ENCODE assay signal across 14 cellular contexts in genomic region chr17:59757043-59757824, GRCh38. TPM values are rescaled to one million over a fixed set of nuclear protein-coding genes. Genes with fewer than 3 reads are reported as not detected.
DNase-seq lines count a peak whose midpoint lies in the region; ATAC-seq and TF ChIP-seq lines count a peak whose summit lies in the region.
"Had no signal": no experiment of that assay in that cellular context is flagged by ENCODE, and none has a peak within 500 bp of the region (broad histone marks: within the 10 kb centered on the region; RNA-seq: fewer than 3 reads in every experiment).

No MANE protein-coding gene starts in this region.

- H3K9me3 ChIP-seq in GM23248 (ENCODE audit: low read depth) (no peaks in the 10 kb centered on the region), endodermal cell (ENCODE audit: control insufficient read depth, low read length) (peaks cover 14% of the 10 kb centered on the region), skeletal muscle satellite cell (replicated peaks; ENCODE audit: low read length) (no peaks in the 10 kb centered on the region), prostate gland (no peaks in the 10 kb centered on the region)

- H3K27me3 ChIP-seq in GM23248 (replicated peaks; ENCODE audit: insufficient read depth) (no peaks in the 10 kb centered on the region), endodermal cell (ENCODE audit: control insufficient read depth, insufficient read depth, low read length, poor library complexity, severe bottlenecking) (no peaks in the 10 kb centered on the region), skeletal muscle satellite cell (ENCODE audit: control insufficient read depth, insufficient read depth, low read length) (no peaks in the 10 kb centered on the region), prostate gland (replicated peaks; ENCODE audit: insufficient read depth) (no peaks in the 10 kb centered on the region)

- DNase-seq in GM23248 (peak; percentile 7), endodermal cell (no peak), NCI-H2081 treated with DMSO at 0.1 percent for 48 hours (lab: John Stamatoyannopoulos, UW) (no peak), prostate gland (ENCODE audit: low spot score) (no peak), hepatic stellate cell (ENCODE audit: low spot score) (no peak)
- DNase-seq: activated CD8-positive, alpha-beta memory T cell treated with anti-CD3 and anti-CD28 coated beads for 24 hours; GOT3; naive B cell; NCI-H1417; NCI-H69 had no signal

- H3K4me1 ChIP-seq in GM23248 (ENCODE audit: insufficient read depth) (peaks cover 64% of the 10 kb centered on the region), endodermal cell (ENCODE audit: control insufficient read depth, insufficient read depth, low read length) (no peaks in the 10 kb centered on the region), skeletal muscle satellite cell (ENCODE audit: control insufficient read depth, insufficient read depth, low read length) (peaks cover 48% of the 10 kb centered on the region), prostate gland (replicated peaks) (no peaks in the 10 kb centered on the region)

- H3K9me3 Mint-ChIP-seq in endodermal cell, result peaks cover 5% of the 10 kb centered on the region

- intact Hi-C loops in prostate gland (cut with DNase I), result no loop called here

- peak overlapping the region; percentile 70 for H3K4me2 ChIP-seq in GM23248 (ENCODE audit: unreplicated experiment)
- no peak overlapping the region for H3K4me2 ChIP-seq in skeletal muscle satellite cell (ENCODE audit: low read length)

- H3K27me3 Mint-ChIP-seq in endodermal cell (ENCODE audit: insufficient read depth), result no peaks in the 10 kb centered on the region
- H3K27me3 Mint-ChIP-seq: naive B cell had no signal

- peaks cover 23% of the 10 kb centered on the region for H3K36me3 Mint-ChIP-seq in endodermal cell (ENCODE audit: low read depth)

- no peak for TF ChIP-seq POLR2A in prostate gland (IDR thresholded peaks at IDR 0.05)

- no peaks in the 10 kb centered on the region for H3K36me3 ChIP-seq in GM23248 (ENCODE audit: low read depth)
- H3K36me3 ChIP-seq in endodermal cell (ENCODE audit: control insufficient read depth, insufficient read depth, low read length), result peaks cover 16% of the 10 kb centered on the region
- H3K36me3 ChIP-seq in skeletal muscle satellite cell (ENCODE audit: insufficient read depth, low read length), result no peaks in the 10 kb centered on the region
- H3K36me3 ChIP-seq in prostate gland, result no peaks in the 10 kb centered on the region

- no peak for ATAC-seq in SK-N-SH treated with all-trans-retinoic acid at 6 μM for 48 hours
- no peak for ATAC-seq in GM18511 (IDR thresholded peaks at IDR 0.05; ENCODE audit: unreplicated experiment)
- ATAC-seq: esophagus mucosa had no signal

- no peaks in the 10 kb centered on the region for H4K20me1 ChIP-seq in GM23248 (ENCODE audit: insufficient read depth)

- peaks cover 66% of the 10 kb centered on the region for H3F3A ChIP-seq in GM23248 (ENCODE audit: insufficient read depth)

- H2AFZ ChIP-seq in GM23248, result no peak overlapping the region

- H3K9ac ChIP-seq in GM23248 (peak overlapping the region; percentile 85), endodermal cell (ENCODE audit: extremely low read depth, low read length, poor library complexity, severe bottlenecking) (no peak overlapping the region), skeletal muscle satellite cell (ENCODE audit: low read depth, low read length) (peak overlapping the region; percentile 70)

- 67 to 70% methylated on average over 1 of the region's 1 CpG for WGBS in GM23248 (ENCODE audit: low coverage in 1 of 2, low lambda C conversion rate in 2 of 2, missing lambda C conversion rate in 2 of 2), 2 experiments
- 88 to 100% methylated on average over 1 of the region's 1 CpG for WGBS in endodermal cell (ENCODE audit: insufficient coverage in 1 of 2, insufficient read length in 1 of 2), 2 experiments
- WGBS in prostate gland, result 66% methylated on average over 1 of the region's 1 CpG

- TF ChIP-seq CTCF in endodermal cell (conservative IDR thresholded peaks at IDR 0.05) (no peak), prostate gland (IDR thresholded peaks at IDR 0.05) (no peak)

- H3K27ac ChIP-seq in GM23248 (peak overlapping the region; percentile 89), endodermal cell (ENCODE audit: low read depth, low read length) (peak overlapping the region; percentile 80), prostate gland (peak overlapping the region in 1 of 2 donors; percentile 73)

- peaks cover 68% of the 10 kb centered on the region for H3K79me2 ChIP-seq in GM23248 (ENCODE audit: insufficient read depth)

- H3K4me1 Mint-ChIP-seq in endodermal cell, result peaks cover 10% of the 10 kb centered on the region
- H3K4me1 Mint-ChIP-seq: naive B cell had no signal

- no peak overlapping the region for H3K4me3 Mint-ChIP-seq in endodermal cell
- H3K4me3 Mint-ChIP-seq: naive B cell had no signal

- H3K4me3 ChIP-seq in GM23248 (0 out of 2 replicates have a peak overlapping the region, but pooled peaks have one; percentile 40), endodermal cell (ENCODE audit: low read length) (no peak overlapping the region), skeletal muscle satellite cell (ENCODE audit: low read length) (no peak overlapping the region), prostate gland (no peak overlapping the region)

- H3K9me2 ChIP-seq in GM23248 (ENCODE audit: insufficient read depth), result no peaks in the 10 kb centered on the region

- in situ Hi-C loops in GM23248 (cut with MboI), result loop anchor here (10.0 kb wide), 1 partner anchor 78 kb away; no protein-coding TSS in a partner anchor

- no peak overlapping the region for H3K27ac Mint-ChIP-seq in endodermal cell

TF ChIP-seq in SK-N-SH treated with all-trans-retinoic acid at 6 μM for 48 hours, 23 proteins besides CTCF, POLR2A, EP300 and RAD21:
- TF ChIP-seq, protein P1, sequence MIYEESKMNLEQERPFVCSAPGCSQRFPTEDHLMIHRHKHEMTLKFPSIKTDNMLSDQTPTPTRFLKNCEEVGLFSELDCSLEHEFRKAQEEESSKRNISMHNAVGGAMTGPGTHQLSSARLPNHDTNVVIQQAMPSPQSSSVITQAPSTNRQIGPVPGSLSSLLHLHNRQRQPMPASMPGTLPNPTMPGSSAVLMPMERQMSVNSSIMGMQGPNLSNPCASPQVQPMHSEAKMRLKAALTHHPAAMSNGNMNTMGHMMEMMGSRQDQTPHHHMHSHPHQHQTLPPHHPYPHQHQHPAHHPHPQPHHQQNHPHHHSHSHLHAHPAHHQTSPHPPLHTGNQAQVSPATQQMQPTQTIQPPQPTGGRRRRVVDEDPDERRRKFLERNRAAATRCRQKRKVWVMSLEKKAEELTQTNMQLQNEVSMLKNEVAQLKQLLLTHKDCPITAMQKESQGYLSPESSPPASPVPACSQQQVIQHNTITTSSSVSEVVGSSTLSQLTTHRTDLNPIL (CRISPR knock-in tag; IDR thresholded peaks at IDR 0.05; ENCODE audit: low read depth), result no peak
- 0 out of 2 replicates have a peak, but pooled peaks have one; percentile 8 for TF ChIP-seq ISL1 (CRISPR knock-in tag; IDR thresholded peaks at IDR 0.05)
- no peak for TF ChIP-seq BACH2 (CRISPR knock-in tag; IDR thresholded peaks at IDR 0.05; ENCODE audit: borderline replicate concordance)
- TF ChIP-seq ZFP3 (CRISPR knock-in tag; IDR thresholded peaks at IDR 0.05), result no peak
- TF ChIP-seq TOX (CRISPR knock-in tag; IDR thresholded peaks at IDR 0.05; ENCODE audit: borderline replicate concordance), result no peak
- no peak for TF ChIP-seq ZC3H10 (CRISPR knock-in tag; IDR thresholded peaks at IDR 0.05)
- TF ChIP-seq ZNF70 (CRISPR knock-in tag; IDR thresholded peaks at IDR 0.05), result no peak

RNA-seq across cellular contexts. Expression of gene VMP1, which starts 49.8 kb away (rescaled TPM):
- 214 and 216 TPM in 2 replicates for total RNA-seq in GM23248 (2014; rRNA removed; shearing (Covaris generic))
- 120 and 134 TPM in 2 replicates for polyA plus RNA-seq in GM23248 (2016; fragmentation: Nextera tagmentation; extraction: Ambion mirVana)
- 10 to 100 TPM; 67.9 to 69.9 TPM for total RNA-seq in endodermal cell
- 64.7 TPM for polyA plus RNA-seq in endodermal cell (2013, experiment 1 of 2)
- polyA plus RNA-seq in endodermal cell (2013, experiment 2 of 2), result 62.2 TPM
- 178 and 192 TPM in 2 replicates for total RNA-seq in skeletal muscle satellite cell (2012; rRNA removed)
- total RNA-seq in prostate gland, result 100 to 1,000 TPM; 175 to 203 TPM

RNA-seq across cellular contexts. Expression of gene PTRH2, which starts 50.0 kb away (rescaled TPM):
- 18.2 and 19.1 TPM in 2 replicates for total RNA-seq in GM23248 (2014; rRNA removed; shearing (Covaris generic))
- polyA plus RNA-seq in GM23248 (2016; fragmentation: Nextera tagmentation; extraction: Ambion mirVana), result 33.7 and 34.4 TPM in 2 replicates
- total RNA-seq in endodermal cell (10 to 100 TPM; 21.6 to 23.6 TPM), prostate gland (10 to 100 TPM; 29.1 to 38.3 TPM)
- 27.0 TPM for polyA plus RNA-seq in endodermal cell (2013, experiment 1 of 2)
- polyA plus RNA-seq in endodermal cell (2013, experiment 2 of 2), result 21.5 TPM
- 22.3 and 26.9 TPM in 2 replicates for total RNA-seq in skeletal muscle satellite cell (2012; rRNA removed)
